In genomic region chr17:45052052-45052772, GRCh38 we compare ENCODE assay signal across 8 cellular contexts. TPM values are rescaled to one million over a fixed set of nuclear protein-coding genes. Genes with fewer than 3 reads are reported as not detected.
A peak's percentile ranks its signal among the peaks of the same experiment; 100 is the strongest.
DNase-seq lines count a peak whose midpoint lies in the region; ATAC-seq, FAIRE-seq and TF ChIP-seq lines count a peak whose summit lies in the region.

No MANE protein-coding gene starts in this region.

- no peaks in the 10 kb centered on the region for H3K36me3 Mint-ChIP-seq in neural crest cell (ENCODE audit: low read depth)

- H3K4me3 Mint-ChIP-seq in neural crest cell, result peak overlapping the region; percentile 84

- TF ChIP-seq POLR2A in GM15510 (IDR thresholded peaks at IDR 0.05; ENCODE audit: borderline replicate concordance, extremely low read depth, insufficient read length), result peak; percentile 22

- peak; percentile 57 for DNase-seq in A172 (ENCODE audit: low spot score)
- DNase-seq in NCI-H774 (lab: John Stamatoyannopoulos, UW), result peak; percentile 64
- DNase-seq in activated T-cell treated with anti-CD3 and anti-CD28 coated beads for 24 hours (ENCODE audit: low read depth), result peak; percentile 30
- DNase-seq in neural crest cell (ENCODE audit: low read depth, low spot score), result peak; percentile 33
- DNase-seq in urothelium cell line (ENCODE audit: low spot score), result peak; percentile 27

- no peaks in the 10 kb centered on the region for H3K27me3 Mint-ChIP-seq in neural crest cell (ENCODE audit: low read depth)

- ATAC-seq in esophagus mucosa, result peak; percentile 54
- no peak for ATAC-seq in HG02798 (IDR thresholded peaks at IDR 0.05; ENCODE audit: poor library complexity, unreplicated experiment)

- TF ChIP-seq CTCF in neural crest cell (conservative IDR thresholded peaks at IDR 0.05), result no peak

- H3K27ac Mint-ChIP-seq in neural crest cell (ENCODE audit: unreplicated experiment), result peak overlapping the region; percentile 50

- H3K9me3 Mint-ChIP-seq in neural crest cell, result no peaks in the 10 kb centered on the region

- H3K4me1 Mint-ChIP-seq in neural crest cell, result peaks cover 21% of the 10 kb centered on the region

- no peak for FAIRE-seq in urothelium cell line (lab: Jason Lieb, UNC)

RNA-seq across cellular contexts. Expression of gene DCAKD, which starts 0.8 kb away (rescaled TPM):
- 33.0 and 34.8 TPM in 2 replicates for total RNA-seq in A172 (2014; rRNA removed; shearing (Covaris generic))
- total RNA-seq in esophagus mucosa, result 19.5 TPM
- total RNA-seq in neural crest cell, result 89.6 and 91.8 TPM in 2 replicates

RNA-seq across cellular contexts. Expression of gene NMT1, which starts 8.9 kb away (rescaled TPM):
- total RNA-seq in A172 (2014; rRNA removed; shearing (Covaris generic)), result 151 and 733 TPM in 2 replicates
- total RNA-seq in esophagus mucosa (63.0 TPM), neural crest cell (116 and 118 TPM in 2 replicates)
